ENCODE assay signal across 10 cellular contexts in the genomic region with DNA sequence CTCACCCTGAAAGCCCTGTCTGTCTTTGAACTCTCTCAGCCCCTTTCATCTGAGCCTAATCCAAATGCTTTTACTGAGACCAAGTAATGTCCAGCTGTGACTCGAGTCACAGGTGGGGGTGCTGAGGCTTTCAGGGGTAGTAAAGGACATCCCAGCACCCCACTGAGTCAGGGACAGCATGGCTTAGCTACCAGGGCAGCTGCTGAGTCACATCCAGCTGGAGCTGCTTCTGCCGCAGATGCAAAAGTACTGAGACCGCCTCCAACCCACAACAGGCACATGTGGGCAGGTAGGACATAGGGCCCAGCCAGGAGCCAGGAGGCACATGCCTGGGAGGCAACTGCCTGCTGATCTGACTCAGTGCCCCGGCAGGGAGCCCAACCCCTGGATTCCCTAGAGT. TPM values are rescaled to one million over a fixed set of nuclear protein-coding genes. Genes with fewer than 3 reads are reported as not detected.
DNase-seq lines count a peak whose midpoint lies in the region; ATAC-seq and TF ChIP-seq lines count a peak whose summit lies in the region.
"Had no signal": no experiment of that assay in that cellular context is flagged by ENCODE, and none has a peak within 500 bp of the region (broad histone marks: within the 10 kb centered on the region; RNA-seq: fewer than 3 reads in every experiment).

No MANE protein-coding gene starts in this region.

- intact Hi-C loops in heart right ventricle (cut with DNase I): no loop called here

- H3K9me3 ChIP-seq in heart right ventricle: no peaks in the 10 kb centered on the region

- no peak overlapping the region for H3K27ac ChIP-seq in heart right ventricle

- peak; percentile 93 for DNase-seq in HT1080 (ENCODE audit: low read depth)
- peak; percentile 74 for DNase-seq in kidney epithelial cell (ENCODE audit: low read depth)
- DNase-seq in T-helper 9 cell: no peak
- DNase-seq in heart right ventricle: no peak
- DNase-seq: activated CD4-positive, CD25-positive, alpha-beta regulatory T cell had no signal

- no peak overlapping the region for H3K4me3 ChIP-seq in kidney epithelial cell (ENCODE audit: low read depth, low read length)
- no peak overlapping the region for H3K4me3 ChIP-seq in heart right ventricle

- WGBS in heart right ventricle, 2 donors: 62 to 68% methylated on average over 4 of the region's 4 CpGs

- TF ChIP-seq CTCF in kidney epithelial cell (IDR thresholded peaks at IDR 0.05; ENCODE audit: insufficient read depth, low read length, poor library complexity, severe bottlenecking): no peak
- TF ChIP-seq CTCF in heart right ventricle (IDR thresholded peaks at IDR 0.05): no peak

- H3K36me3 ChIP-seq in kidney epithelial cell (ENCODE audit: control insufficient read depth, insufficient read depth, low read length) (no peaks in the 10 kb centered on the region), heart right ventricle (no peaks in the 10 kb centered on the region)

- ATAC-seq in GM18502 (IDR thresholded peaks at IDR 0.05; ENCODE audit: poor library complexity, unreplicated experiment) (peak; percentile 73), GM18511 (IDR thresholded peaks at IDR 0.05; ENCODE audit: unreplicated experiment) (no peak), HG03108 (IDR thresholded peaks at IDR 0.05; ENCODE audit: unreplicated experiment) (no peak), heart right ventricle (no peak)
- ATAC-seq in activated T-helper 17 cell treated with anti-CD3 and anti-CD28 coated beads, Interleukin-2, amount 50 U/mL, for 72 hours (replicated peaks): peak; percentile 90

- H3K4me1 ChIP-seq in heart right ventricle: peaks cover 4 to 28% (median 17%) of the 10 kb centered on the region in 9 donors

- no peaks in the 10 kb centered on the region for H3K27me3 Mint-ChIP-seq in activated T-helper 17 cell treated with anti-CD3 and anti-CD28 coated beads, Interleukin-2, amount 50 U/mL, for 72 hours

- H3K9me3 Mint-ChIP-seq in activated T-helper 17 cell treated with anti-CD3 and anti-CD28 coated beads, Interleukin-2, amount 50 U/mL, for 72 hours: no peaks in the 10 kb centered on the region
- H3K9me3 Mint-ChIP-seq: memory B cell had no signal

- H3K27me3 ChIP-seq in kidney epithelial cell (ENCODE audit: control insufficient read depth, insufficient read depth, low read length): no peaks in the 10 kb centered on the region
- H3K27me3 ChIP-seq in heart right ventricle: peaks cover 0 to 21% (median 5%) of the 10 kb centered on the region in 7 donors

- H3K36me3 Mint-ChIP-seq in activated T-helper 17 cell treated with anti-CD3 and anti-CD28 coated beads, Interleukin-2, amount 50 U/mL, for 72 hours (ENCODE audit: low read depth): no peaks in the 10 kb centered on the region

- no peak overlapping the region for H3K4me3 Mint-ChIP-seq in activated T-helper 17 cell treated with anti-CD3 and anti-CD28 coated beads, Interleukin-2, amount 50 U/mL, for 72 hours
- H3K4me3 Mint-ChIP-seq: memory B cell had no signal

- H3K27ac Mint-ChIP-seq in activated T-helper 17 cell treated with anti-CD3 and anti-CD28 coated beads, Interleukin-2, amount 50 U/mL, for 72 hours: no peak overlapping the region
- H3K27ac Mint-ChIP-seq: memory B cell had no signal

- peaks cover 9% of the 10 kb centered on the region for H3K4me1 Mint-ChIP-seq in activated T-helper 17 cell treated with anti-CD3 and anti-CD28 coated beads, Interleukin-2, amount 50 U/mL, for 72 hours
- H3K4me1 Mint-ChIP-seq: memory B cell had no signal

RNA-seq across cellular contexts. Expression of gene VSIG8, which starts 6.7 kb away (rescaled TPM):
- total RNA-seq in HT1080 (2014; rRNA removed; shearing (Covaris generic)): 0.03 and 0.07 TPM in 2 replicates
- polyA plus RNA-seq in HT1080 (2015; cell fraction: cytosol; rRNA removed): 0.08 TPM in 1 of 2 replicates, not detected in the other
- 0.36 and 0.65 TPM in 2 replicates for polyA plus RNA-seq in HT1080 (2015; cell fraction: nucleus; rRNA removed)
- under 1 TPM in 1 of 2 donors, not detected in 1; 0.26 TPM for total RNA-seq in activated T-helper 17 cell treated with anti-CD3 and anti-CD28 coated beads, Interleukin-2, amount 50 U/mL, for 72 hours
- total RNA-seq in kidney epithelial cell: 0.07 TPM in 1 of 2 replicates, not detected in the other
- total RNA-seq in heart right ventricle: not detected
- polyA plus RNA-seq in heart right ventricle: under 1 TPM in 1 of 2 donors, not detected in 1; 0.44 TPM

RNA-seq across cellular contexts. Expression of gene CFAP45, which starts 30.8 kb away (rescaled TPM):
- total RNA-seq in HT1080 (2014; rRNA removed; shearing (Covaris generic)): 3.9 and 4.2 TPM in 2 replicates
- polyA plus RNA-seq in HT1080 (2015; cell fraction: cytosol; rRNA removed): 1.4 and 1.6 TPM in 2 replicates
- polyA plus RNA-seq in HT1080 (2015; cell fraction: nucleus; rRNA removed): 2.0 and 4.4 TPM in 2 replicates
- 1 to 10 TPM in 1 of 2 donors, under 1 TPM in 1; 0.78 to 3.6 TPM for total RNA-seq in activated T-helper 17 cell treated with anti-CD3 and anti-CD28 coated beads, Interleukin-2, amount 50 U/mL, for 72 hours
- 0.21 and 2.0 TPM in 2 replicates for total RNA-seq in kidney epithelial cell
- total RNA-seq in heart right ventricle: 1 to 10 TPM in 1 of 10 donors, under 1 TPM in 9; 0.17 to 1.5 (median 0.47) TPM
- 1 to 10 TPM in 1 of 2 donors, under 1 TPM in 1; 0.70 to 1.4 TPM for polyA plus RNA-seq in heart right ventricle

RNA-seq across cellular contexts. Expression of gene SLAMF8, which starts 42.5 kb away (rescaled TPM):
- total RNA-seq in HT1080 (2014; rRNA removed; shearing (Covaris generic)): 0.40 TPM in 1 of 2 replicates, not detected in the other
- 0.03 and 0.07 TPM in 2 replicates for polyA plus RNA-seq in HT1080 (2015; cell fraction: cytosol; rRNA removed)
- polyA plus RNA-seq in HT1080 (2015; cell fraction: nucleus; rRNA removed): 0.33 TPM in 1 of 2 replicates, not detected in the other
- total RNA-seq in activated T-helper 17 cell treated with anti-CD3 and anti-CD28 coated beads, Interleukin-2, amount 50 U/mL, for 72 hours: 1 to 10 TPM in 1 of 2 donors, under 1 TPM in 1; 0.30 to 1.2 TPM
- total RNA-seq in kidney epithelial cell (0.04 and 0.14 TPM in 2 replicates), heart right ventricle (10 to 100 TPM in 1 of 10 donors, 1 to 10 TPM in 4, under 1 TPM in 5; 0.30 to 24.4 (median 0.97) TPM)
- polyA plus RNA-seq in heart right ventricle: 1 to 10 TPM in 1 of 2 donors, under 1 TPM in 1; 0.95 to 1.4 TPM

RNA-seq across cellular contexts. Expression of gene TAGLN2, which starts 56.1 kb away (rescaled TPM):
- total RNA-seq in HT1080 (2014; rRNA removed; shearing (Covaris generic)): 655 and 859 TPM in 2 replicates
- polyA plus RNA-seq in HT1080 (2015; cell fraction: cytosol; rRNA removed): 1,108 and 1,217 TPM in 2 replicates
- 911 and 1,012 TPM in 2 replicates for polyA plus RNA-seq in HT1080 (2015; cell fraction: nucleus; rRNA removed)
- total RNA-seq in activated T-helper 17 cell treated with anti-CD3 and anti-CD28 coated beads, Interleukin-2, amount 50 U/mL, for 72 hours: 100 to 1,000 TPM; 457 to 593 TPM
- total RNA-seq in kidney epithelial cell (700 and 719 TPM in 2 replicates), heart right ventricle (100 to 1,000 TPM in 4 of 10 donors, 10 to 100 TPM in 6; 65.9 to 228 (median 92.5) TPM)
- polyA plus RNA-seq in heart right ventricle: 100 to 1,000 TPM; 131 to 283 TPM

Comparison
In these comparisons a context has a peak if more than half of its experiments do, and no peak if none do; other contexts are left out.
1. ATAC-seq: peak in GM18502 (single experiment) and activated T-helper 17 cell treated with anti-CD3 and anti-CD28 coated beads, Interleukin-2, amount 50 U/mL, for 72 hours (single experiment); none in GM18511 (single experiment), HG03108 (single experiment) and heart right ventricle (0 of 8).
2. DNase-seq: peak in HT1080 (single experiment) and kidney epithelial cell (single experiment); none in T-helper 9 cell (single experiment) and heart right ventricle (0 of 2).